28 cellular contexts compared by ENCODE assay signal in genomic region chr11:125146232-125146631, GRCh38. TPM values are rescaled to one million over a fixed set of nuclear protein-coding genes. Genes with fewer than 3 reads are reported as not detected.
"Had no signal": no experiment of that assay in that cellular context is flagged by ENCODE, and none has a peak within 500 bp of the region (broad histone marks: within the 10 kb centered on the region; RNA-seq: fewer than 3 reads in every experiment).

No MANE protein-coding gene starts in this region.

- H3K36me3 Mint-ChIP-seq: activated naive CD4-positive, alpha-beta T cell treated with anti-CD3 and anti-CD28 coated beads, Interleukin-2, amount 50 U/mL, for 72 hours had no signal

- H3K4me3 Mint-ChIP-seq: activated CD4-positive, alpha-beta T cell treated with anti-CD3 and anti-CD28 coated beads, Interleukin-2, amount 10 ng/mL, durations not matched to agents 24 days and 14 days; activated CD8-positive, alpha-beta T cell treated with anti-CD3 and anti-CD28 coated beads, Interleukin-2, amount 10 ng/mL, durations not matched to agents 7 days and 5 days; activated naive CD4-positive, alpha-beta T cell treated with anti-CD3 and anti-CD28 coated beads for 36 hours; activated T-cell treated with anti-CD3 and anti-CD28 coated beads, Interleukin-2, amount 50 U/mL, for 24 hours had no signal

- H3K36me3 ChIP-seq: adrenal gland, breast epithelium, SJCRH30, WERI-Rb-1 had no signal

- H3K4me1 ChIP-seq: body of pancreas, breast epithelium had no signal

- FAIRE-seq: astrocyte had no signal

- H3K4me3 ChIP-seq: adrenal gland, body of pancreas, breast epithelium, SJCRH30, SK-N-MC had no signal

- H3K27ac ChIP-seq: adrenal gland, body of pancreas, breast epithelium, SJCRH30, SK-N-MC, WERI-Rb-1 had no signal

- ATAC-seq: activated CD8-positive, alpha-beta T cell treated with anti-CD3 and anti-CD28 coated beads, Interleukin-2, amount 10 ng/mL, durations not matched to agents 7 days and 5 days; activated naive CD4-positive, alpha-beta T cell treated with anti-CD3 and anti-CD28 coated beads, Interleukin-2, amount 50 U/mL, for 72 hours; body of pancreas; Panc1 had no signal

- H3K9me3 Mint-ChIP-seq: activated CD4-positive, alpha-beta T cell treated with anti-CD3 and anti-CD28 coated beads, Interleukin-2, amount 10 ng/mL, durations not matched to agents 24 days and 14 days; activated naive CD4-positive, alpha-beta T cell treated with anti-CD3 and anti-CD28 coated beads for 36 hours; activated naive CD4-positive, alpha-beta T cell treated with anti-CD3 and anti-CD28 coated beads, Interleukin-2, amount 50 U/mL, for 72 hours; activated T-cell treated with anti-CD3 and anti-CD28 coated beads, Interleukin-2, amount 50 U/mL, for 24 hours; activated T-helper 2 cell treated with anti-CD3 and anti-CD28 coated beads, Interferon-gamma antibody, Interleukin-2, Interleukin-4, amounts not matched to agents 10 μg/mL and 5 μg/mL and 100 μg/mL, durations not matched to agents 14 hours and 24 hours and 36 hours had no signal

- H3K9me3 ChIP-seq: adrenal gland, body of pancreas, breast epithelium, SJCRH30 had no signal

- DNase-seq: activated CD4-positive, alpha-beta T cell treated with anti-CD3 and anti-CD28 coated beads, Interleukin-2, amount 10 ng/mL, durations not matched to agents 24 days and 14 days; activated CD4-positive, alpha-beta T cell treated with anti-CD3 and anti-CD28 coated beads, Interleukin-2, amount 50 U/mL, for 4 hours; activated CD8-positive, alpha-beta T cell treated with anti-CD3 and anti-CD28 coated beads, Interleukin-2, amount 10 ng/mL, durations not matched to agents 7 days and 5 days; activated gamma-delta T cell; activated naive CD4-positive, alpha-beta T cell treated with anti-CD3 and anti-CD28 coated beads for 36 hours; activated T-cell treated with anti-CD3 and anti-CD28 coated beads, Interleukin-2, amount 50 U/mL, for 24 hours; adrenal gland; body of pancreas; Karpas-422; NCI-H1105; NCI-H1417 treated with DMSO at 0.1 percent for 48 hours; NCI-H187 treated with DMSO at 0.1 percent for 48 hours; NCI-H2081; NCI-H446; NCI-H510A treated with DMSO at 0.1 percent for 48 hours; SHP77; SJCRH30; T1000; WERI-Rb-1 had no signal

- H3K27ac Mint-ChIP-seq: activated CD4-positive, alpha-beta T cell treated with anti-CD3 and anti-CD28 coated beads, Interleukin-2, amount 10 ng/mL, durations not matched to agents 24 days and 14 days; activated CD8-positive, alpha-beta T cell treated with anti-CD3 and anti-CD28 coated beads, Interleukin-2, amount 10 ng/mL, durations not matched to agents 7 days and 5 days; activated naive CD4-positive, alpha-beta T cell treated with anti-CD3 and anti-CD28 coated beads for 36 hours; activated naive CD4-positive, alpha-beta T cell treated with anti-CD3 and anti-CD28 coated beads, Interleukin-2, amount 50 U/mL, for 72 hours; activated T-cell treated with anti-CD3 and anti-CD28 coated beads, Interleukin-2, amount 50 U/mL, for 24 hours; activated T-helper 2 cell treated with anti-CD3 and anti-CD28 coated beads, Interferon-gamma antibody, Interleukin-2, Interleukin-4, amounts not matched to agents 10 μg/mL and 5 μg/mL and 100 μg/mL, durations not matched to agents 14 hours and 24 hours and 36 hours had no signal

- H3K27me3 ChIP-seq: adrenal gland, body of pancreas, SJCRH30 had no signal

RNA-seq across cellular contexts. Expression of gene PKNOX2, which starts 18.3 kb away (rescaled TPM):
- total RNA-seq: activated CD4-positive, alpha-beta T cell treated with anti-CD3 and anti-CD28 coated beads, Interleukin-2, amount 10 ng/mL, durations not matched to agents 24 days and 14 days; activated CD8-positive, alpha-beta T cell treated with anti-CD3 and anti-CD28 coated beads, Interleukin-2, amount 10 ng/mL, durations not matched to agents 7 days and 5 days; activated naive CD4-positive, alpha-beta T cell treated with anti-CD3 and anti-CD28 coated beads for 36 hours; activated T-helper 2 cell treated with anti-CD3 and anti-CD28 coated beads, Interferon-gamma antibody, Interleukin-2, Interleukin-4, amounts not matched to agents 10 μg/mL and 5 μg/mL and 100 μg/mL, durations not matched to agents 14 hours and 24 hours and 36 hours; MCF 10A; T-helper 1 cell treated with Interleukin-12 subunit alpha and Interleukin-12 subunit beta and Interleukin-4 antibody, amounts not matched to agents 30 ng/mL and 1 ng/mL, for 36 hours; T-helper 2 cell treated with Interferon-gamma antibody and Interleukin-4, amounts not matched to agents 100 ng/mL and 5 ng/mL, for 36 hours had no signal
